ENCODE assay signal across 8 cellular contexts in the genomic region with DNA sequence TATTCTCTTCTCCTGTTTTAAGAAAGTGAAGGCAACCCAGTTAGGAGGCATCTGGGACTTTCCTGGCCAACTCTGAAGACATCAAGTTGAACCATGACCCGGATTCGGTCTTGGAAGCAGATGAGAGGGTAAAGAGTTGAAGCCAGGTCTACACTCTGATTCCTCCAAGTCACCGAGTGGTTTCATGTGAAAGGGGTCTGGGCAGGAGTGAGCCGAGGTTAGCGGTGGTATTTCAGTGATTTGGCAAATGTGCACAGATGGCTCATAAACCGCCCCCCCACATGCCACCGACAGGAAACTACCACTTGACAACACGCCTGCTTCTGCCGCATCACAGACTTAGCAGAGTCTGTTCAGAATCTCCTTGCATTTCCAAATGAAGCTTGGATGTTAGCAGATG. TPM values are rescaled to one million over a fixed set of nuclear protein-coding genes. Genes with fewer than 3 reads are reported as not detected.
DNase-seq lines count a peak whose midpoint lies in the region; TF ChIP-seq lines count a peak whose summit lies in the region.

No MANE protein-coding gene starts in this region.

- H3K27me3 ChIP-seq in Loucy (ENCODE audit: insufficient read depth, low read length, poor library complexity, severe bottlenecking), result no peaks in the 10 kb centered on the region
- H3K27me3 ChIP-seq in mesenchymal stem cell (ENCODE audit: control insufficient read depth in 1 of 2, insufficient read depth in 1 of 2, low read length in 2 of 2), result peaks cover 0 to 11% of the 10 kb centered on the region in 2 experiments
- H3K27me3 ChIP-seq in hepatocyte, result no peaks in the 10 kb centered on the region
- H3K27me3 ChIP-seq in left ventricle myocardium inferior (ENCODE audit: low read depth), result no peaks in the 10 kb centered on the region

- intact Hi-C loops in left ventricle myocardium inferior (cut with micrococcal nuclease), result loop anchor here (5.0 kb wide), 1 partner anchor 65 kb away; no protein-coding TSS in a partner anchor

- no peak for TF ChIP-seq CTCF in Loucy (conservative IDR thresholded peaks at IDR 0.05; ENCODE audit: low read length)
- TF ChIP-seq CTCF in hepatocyte (IDR thresholded peaks at IDR 0.05; ENCODE audit: poor library complexity), result no peak
- no peak for TF ChIP-seq CTCF in left ventricle myocardium inferior (IDR thresholded peaks at IDR 0.05; ENCODE audit: borderline replicate concordance)

- peak overlapping the region; percentile 58 for H3K4me2 ChIP-seq in Loucy (ENCODE audit: low read depth, low read length, poor library complexity, severe bottlenecking)
- H3K4me2 ChIP-seq in mesenchymal stem cell (ENCODE audit: low read length, poor library complexity, severe bottlenecking), result no peak overlapping the region
- H3K4me2 ChIP-seq in hepatocyte, result no peak overlapping the region

- peak; percentile 27 for TF ChIP-seq POLR2A in GM19099 (IDR thresholded peaks at IDR 0.05; ENCODE audit: extremely low read depth, insufficient read length, low read depth)

- H2AFZ ChIP-seq in Loucy (ENCODE audit: low read length) (no peak overlapping the region), mesenchymal stem cell (ENCODE audit: low read depth, low read length) (peak overlapping the region; percentile 33), hepatocyte (no peak overlapping the region)

- H3K4me1 ChIP-seq in Loucy (ENCODE audit: insufficient read depth, low read length, poor library complexity, severe bottlenecking) (peaks cover 32% of the 10 kb centered on the region), mesenchymal stem cell (ENCODE audit: control insufficient read depth, insufficient read depth, low read depth, low read length) (peaks cover 2% of the 10 kb centered on the region), hepatocyte (ENCODE audit: insufficient read depth) (no peaks in the 10 kb centered on the region), left ventricle myocardium inferior (peaks cover 10% of the 10 kb centered on the region)

- H2BK15ac ChIP-seq in mesenchymal stem cell (ENCODE audit: low read depth, poor library complexity, severe bottlenecking), result no peak overlapping the region

- H4K91ac ChIP-seq in mesenchymal stem cell (ENCODE audit: low read length), result no peak overlapping the region

- H3K4me3 ChIP-seq in Loucy (ENCODE audit: low read length, poor library complexity, severe bottlenecking) (peak overlapping the region; percentile 53), mesenchymal stem cell (ENCODE audit: insufficient read depth in 1 of 2, low read depth in 1 of 2, low read length in 2 of 2) (no peak overlapping the region), hepatocyte (no peak overlapping the region), left ventricle myocardium inferior (no peak overlapping the region)

- H3K36me3 ChIP-seq in Loucy (ENCODE audit: insufficient read depth, low read length) (no peaks in the 10 kb centered on the region), mesenchymal stem cell (ENCODE audit: control insufficient read depth in 1 of 2, insufficient read depth in 2 of 2, low read depth in 1 of 2, low read length in 2 of 2) (peaks cover 0 to 4% of the 10 kb centered on the region in 2 experiments), hepatocyte (replicated peaks; ENCODE audit: insufficient read depth, low read depth) (no peaks in the 10 kb centered on the region), left ventricle myocardium inferior (no peaks in the 10 kb centered on the region)

- peak overlapping the region in 1 of 2 experiments; percentile 80 for H3K18ac ChIP-seq in mesenchymal stem cell (ENCODE audit: low read depth in 1 of 2, low read length in 2 of 2)

- 20% methylated on average over 6 of the region's 9 CpGs for WGBS in mesenchymal stem cell
- WGBS in hepatocyte (ENCODE audit: low lambda C conversion rate, missing lambda C conversion rate), result 66% methylated on average over 9 of the region's 9 CpGs

- H2BK120ac ChIP-seq in mesenchymal stem cell (ENCODE audit: low read depth, low read length), result no peak overlapping the region

- H2BK5ac ChIP-seq in mesenchymal stem cell (ENCODE audit: low read depth, low read length, poor library complexity, severe bottlenecking), result no peak overlapping the region

- no peaks in the 10 kb centered on the region for H3K79me1 ChIP-seq in mesenchymal stem cell (replicated peaks; ENCODE audit: low read length, poor library complexity, severe bottlenecking)

- H3K79me2 ChIP-seq in Loucy (ENCODE audit: insufficient read depth, low read length) (no peaks in the 10 kb centered on the region), hepatocyte (no peaks in the 10 kb centered on the region)

- no peaks in the 10 kb centered on the region for H3K9me2 ChIP-seq in Loucy (replicated peaks; ENCODE audit: low read depth, low read length)
- no peaks in the 10 kb centered on the region for H3K9me2 ChIP-seq in hepatocyte (replicated peaks; ENCODE audit: insufficient read depth)

- no peak overlapping the region for H3K14ac ChIP-seq in mesenchymal stem cell (ENCODE audit: low read length in 2 of 2)

- H2AK5ac ChIP-seq in mesenchymal stem cell (ENCODE audit: low read length, severe bottlenecking), result no peak overlapping the region

- H3F3A ChIP-seq in Loucy (ENCODE audit: low read depth), result peaks cover 2% of the 10 kb centered on the region; the same call in 1 of the 2 replicates

- DNase-seq in activated CD4-positive, alpha-beta T cell treated with anti-CD3 and anti-CD28 coated beads for 48 hours, result peak; percentile 75
- peak; percentile 86 for DNase-seq in mesenchymal stem cell
- no peak for DNase-seq in kidney tubule cell (ENCODE audit: low spot score)
- DNase-seq in RKO (ENCODE audit: low spot score), result no peak
- no peak for DNase-seq in hepatocyte (ENCODE audit: low spot score)
- no peak for DNase-seq in left ventricle myocardium inferior

- H3K27ac ChIP-seq in mesenchymal stem cell (ENCODE audit: low read length, poor library complexity, severe bottlenecking) (no peak overlapping the region), hepatocyte (no peak overlapping the region), left ventricle myocardium inferior (replicated peaks) (no peak overlapping the region)

- no peak overlapping the region for H3K4ac ChIP-seq in mesenchymal stem cell (ENCODE audit: low read depth in 1 of 2, low read length in 2 of 2)

- H3K9me3 ChIP-seq in Loucy (ENCODE audit: insufficient read depth, low read depth, low read length) (no peaks in the 10 kb centered on the region), mesenchymal stem cell (ENCODE audit: control insufficient read depth, low read length) (no peaks in the 10 kb centered on the region), hepatocyte (ENCODE audit: low read depth) (no peaks in the 10 kb centered on the region), left ventricle myocardium inferior (replicated peaks) (no peaks in the 10 kb centered on the region)

- peak overlapping the region; percentile 96 for H4K8ac ChIP-seq in mesenchymal stem cell (ENCODE audit: low read length)

- peak overlapping the region; percentile 37 to 86 for H2BK12ac ChIP-seq in mesenchymal stem cell (ENCODE audit: low read length in 2 of 2)

- H4K20me1 ChIP-seq in Loucy (ENCODE audit: insufficient read depth, low read length, poor library complexity, severe bottlenecking) (no peaks in the 10 kb centered on the region), hepatocyte (ENCODE audit: insufficient read depth, poor library complexity, severe bottlenecking) (no peaks in the 10 kb centered on the region)

- no peak overlapping the region for H3K23ac ChIP-seq in mesenchymal stem cell (ENCODE audit: low read length in 2 of 2)

- H3K9ac ChIP-seq in Loucy (ENCODE audit: low read depth, low read length, poor library complexity, severe bottlenecking) (peak overlapping the region; percentile 55), mesenchymal stem cell (ENCODE audit: low read length) (no peak overlapping the region)

RNA-seq across cellular contexts. Expression of a gene that starts 11.3 kb away (rescaled TPM):
- 68.4 TPM for polyA plus RNA-seq in mesenchymal stem cell (2013, experiment 1 of 2)
- 69.3 TPM for polyA plus RNA-seq in mesenchymal stem cell (2013, experiment 2 of 2)
- 75.5 and 79.1 TPM in 2 replicates for total RNA-seq in hepatocyte
- 102 and 107 TPM in 2 replicates for polyA plus RNA-seq in hepatocyte
- total RNA-seq in left ventricle myocardium inferior, result 110 TPM

RNA-seq across cellular contexts. Expression of a gene that starts 15.8 kb away (rescaled TPM):
- polyA plus RNA-seq in mesenchymal stem cell (2013, experiment 1 of 2), result 155 TPM
- 162 TPM for polyA plus RNA-seq in mesenchymal stem cell (2013, experiment 2 of 2)
- total RNA-seq in hepatocyte (104 and 122 TPM in 2 replicates), left ventricle myocardium inferior (17.6 TPM)
- polyA plus RNA-seq in hepatocyte, result 164 and 187 TPM in 2 replicates

RNA-seq across cellular contexts. Expression of a gene that starts 21.9 kb away (rescaled TPM):
- 5.1 TPM for polyA plus RNA-seq in mesenchymal stem cell (2013, experiment 1 of 2)
- 4.8 TPM for polyA plus RNA-seq in mesenchymal stem cell (2013, experiment 2 of 2)
- 5.2 and 8.3 TPM in 2 replicates for total RNA-seq in hepatocyte
- 6.2 and 10.6 TPM in 2 replicates for polyA plus RNA-seq in hepatocyte
- 3.1 TPM for total RNA-seq in left ventricle myocardium inferior

RNA-seq across cellular contexts. Expression of a gene that starts 33.9 kb away (rescaled TPM):
- not detected for polyA plus RNA-seq in mesenchymal stem cell (2013, experiment 1 of 2)
- not detected for polyA plus RNA-seq in mesenchymal stem cell (2013, experiment 2 of 2)
- total RNA-seq in hepatocyte, result 17.7 and 18.6 TPM in 2 replicates
- 7.8 and 11.9 TPM in 2 replicates for polyA plus RNA-seq in hepatocyte
- 5.1 TPM for total RNA-seq in left ventricle myocardium inferior

RNA-seq across cellular contexts. Expression of a gene that starts 34.1 kb away (rescaled TPM):
- polyA plus RNA-seq in mesenchymal stem cell (2013, experiment 1 of 2), result not detected
- polyA plus RNA-seq in mesenchymal stem cell (2013, experiment 2 of 2), result not detected
- total RNA-seq in hepatocyte (23.4 and 24.0 TPM in 2 replicates), left ventricle myocardium inferior (4.3 TPM)
- polyA plus RNA-seq in hepatocyte, result 35.4 and 38.7 TPM in 2 replicates

Comparison
In these comparisons a context has a peak if more than half of its experiments do, and no peak if none do; other contexts are left out.
1. DNase-seq: peak in activated CD4-positive, alpha-beta T cell treated with anti-CD3 and anti-CD28 coated beads for 48 hours (single experiment) and mesenchymal stem cell (single experiment); none in kidney tubule cell (single experiment), RKO (single experiment), hepatocyte (single experiment) and left ventricle myocardium inferior (single experiment).